Comparison of ENCODE assay signal across 10 cellular contexts in genomic region chr7:121873795-121874194, GRCh38. TPM values are rescaled to one million over a fixed set of nuclear protein-coding genes. Genes with fewer than 3 reads are reported as not detected.
DNase-seq lines count a peak whose midpoint lies in the region; ATAC-seq and TF ChIP-seq lines count a peak whose summit lies in the region.
"Had no signal": no experiment of that assay in that cellular context is flagged by ENCODE, and none has a peak within 500 bp of the region (broad histone marks: within the 10 kb centered on the region; RNA-seq: fewer than 3 reads in every experiment).

No MANE protein-coding gene starts in this region.

- POLR2A ChIA-PET in activated naive CD8-positive, alpha-beta T cell treated with anti-CD3 and anti-CD28 coated beads, Interleukin-2, amount 10 ng/mL, durations not matched to agents 7 days and 5 days (lab: Charles Lee): no interaction called here
- POLR2A ChIA-PET in GM10248 (lab: Yijun Ruan, JAX): no interaction called here

- peak overlapping the region; percentile 57 for H3K4me3 ChIP-seq in choroid plexus epithelial cell (ENCODE audit: low read depth, low read length)
- H3K4me3 ChIP-seq in upper lobe of right lung: peak overlapping the region; percentile 53

- H3K27ac Mint-ChIP-seq in activated naive CD8-positive, alpha-beta T cell treated with anti-CD3 and anti-CD28 coated beads, Interleukin-2, amount 10 ng/mL, durations not matched to agents 7 days and 5 days: no peak overlapping the region
- H3K27ac Mint-ChIP-seq in activated naive CD8-positive, alpha-beta T cell treated with anti-CD3 and anti-CD28 coated beads for 36 hours: no peak overlapping the region
- H3K27ac Mint-ChIP-seq in memory B cell: no peak overlapping the region

- intact Hi-C loops in upper lobe of right lung (cut with DNase I): no loop called here

- no peaks in the 10 kb centered on the region for H3K4me1 ChIP-seq in upper lobe of right lung

- H3K27me3 ChIP-seq in upper lobe of right lung: peaks cover 30% of the 10 kb centered on the region

- H3K36me3 ChIP-seq in upper lobe of right lung: no peaks in the 10 kb centered on the region

- no peaks in the 10 kb centered on the region for H3K36me3 Mint-ChIP-seq in activated naive CD8-positive, alpha-beta T cell treated with anti-CD3 and anti-CD28 coated beads, Interleukin-2, amount 10 ng/mL, durations not matched to agents 7 days and 5 days
- peaks cover 2% of the 10 kb centered on the region for H3K36me3 Mint-ChIP-seq in activated naive CD8-positive, alpha-beta T cell treated with anti-CD3 and anti-CD28 coated beads for 36 hours
- no peaks in the 10 kb centered on the region for H3K36me3 Mint-ChIP-seq in memory B cell

- no peaks in the 10 kb centered on the region for H3K9me3 ChIP-seq in upper lobe of right lung

- peak overlapping the region; percentile 19 for H3K4me3 Mint-ChIP-seq in activated naive CD8-positive, alpha-beta T cell treated with anti-CD3 and anti-CD28 coated beads, Interleukin-2, amount 10 ng/mL, durations not matched to agents 7 days and 5 days
- no peak overlapping the region for H3K4me3 Mint-ChIP-seq in activated naive CD8-positive, alpha-beta T cell treated with anti-CD3 and anti-CD28 coated beads for 36 hours
- peak overlapping the region; percentile 11 for H3K4me3 Mint-ChIP-seq in memory B cell

- TF ChIP-seq CTCF in choroid plexus epithelial cell (conservative IDR thresholded peaks at IDR 0.05; ENCODE audit: low read depth, low read length): no peak
- no peak for TF ChIP-seq CTCF in upper lobe of right lung (IDR thresholded peaks at IDR 0.05)
- no peak for TF ChIP-seq CTCF in GM10248 (IDR thresholded peaks at IDR 0.05; ENCODE audit: control extremely low read depth, extremely low read depth, low read depth, missing control alignments)

- H3K4me1 Mint-ChIP-seq in activated naive CD8-positive, alpha-beta T cell treated with anti-CD3 and anti-CD28 coated beads, Interleukin-2, amount 10 ng/mL, durations not matched to agents 7 days and 5 days: peaks cover 6% of the 10 kb centered on the region
- H3K4me1 Mint-ChIP-seq in activated naive CD8-positive, alpha-beta T cell treated with anti-CD3 and anti-CD28 coated beads for 36 hours: peaks cover 3% of the 10 kb centered on the region
- H3K4me1 Mint-ChIP-seq in memory B cell: peaks cover 7% of the 10 kb centered on the region

- CTCF ChIA-PET in GM10248 (lab: Yijun Ruan, JAX): no interaction called here

- ATAC-seq in activated naive CD8-positive, alpha-beta T cell treated with anti-CD3 and anti-CD28 coated beads, Interleukin-2, amount 10 ng/mL, durations not matched to agents 7 days and 5 days (ENCODE audit: low read depth): no peak
- ATAC-seq in memory B cell (ENCODE audit: low read depth): no peak
- peak; percentile 10 for ATAC-seq in upper lobe of right lung
- ATAC-seq in GM19463 (IDR thresholded peaks at IDR 0.05; ENCODE audit: unreplicated experiment): no peak
- ATAC-seq in HG03280 (IDR thresholded peaks at IDR 0.05; ENCODE audit: unreplicated experiment): no peak

- no peak for DNase-seq in activated naive CD8-positive, alpha-beta T cell treated with anti-CD3 and anti-CD28 coated beads, Interleukin-2, amount 10 ng/mL, durations not matched to agents 7 days and 5 days
- no peak for DNase-seq in activated naive CD8-positive, alpha-beta T cell treated with anti-CD3 and anti-CD28 coated beads for 36 hours
- DNase-seq in choroid plexus epithelial cell (ENCODE audit: low read depth) (peak; percentile 10), memory B cell (ENCODE audit: low spot score in 2 of 2) (no peak), upper lobe of right lung (no peak), GM10248 (ENCODE audit: extremely low spot score) (no peak)
- DNase-seq: activated CD4-positive, alpha-beta T cell treated with anti-CD3 and anti-CD28 coated beads, Interleukin-2, amount 50 U/mL, for 1 hour had no signal

- peaks cover 35% of the 10 kb centered on the region for H3K27me3 Mint-ChIP-seq in activated naive CD8-positive, alpha-beta T cell treated with anti-CD3 and anti-CD28 coated beads, Interleukin-2, amount 10 ng/mL, durations not matched to agents 7 days and 5 days
- peaks cover 52% of the 10 kb centered on the region for H3K27me3 Mint-ChIP-seq in activated naive CD8-positive, alpha-beta T cell treated with anti-CD3 and anti-CD28 coated beads for 36 hours
- peaks cover 15% of the 10 kb centered on the region for H3K27me3 Mint-ChIP-seq in memory B cell

- no peaks in the 10 kb centered on the region for H3K9me3 Mint-ChIP-seq in activated naive CD8-positive, alpha-beta T cell treated with anti-CD3 and anti-CD28 coated beads, Interleukin-2, amount 10 ng/mL, durations not matched to agents 7 days and 5 days
- H3K9me3 Mint-ChIP-seq in activated naive CD8-positive, alpha-beta T cell treated with anti-CD3 and anti-CD28 coated beads for 36 hours: no peaks in the 10 kb centered on the region
- peaks cover 2% of the 10 kb centered on the region for H3K9me3 Mint-ChIP-seq in memory B cell

- no peak overlapping the region for H3K27ac ChIP-seq in upper lobe of right lung

RNA-seq across cellular contexts. Expression of gene PTPRZ1, which starts 0.8 kb away (rescaled TPM):
- not detected for total RNA-seq in activated naive CD8-positive, alpha-beta T cell treated with anti-CD3 and anti-CD28 coated beads, Interleukin-2, amount 10 ng/mL, durations not matched to agents 7 days and 5 days
- not detected for total RNA-seq in activated naive CD8-positive, alpha-beta T cell treated with anti-CD3 and anti-CD28 coated beads for 36 hours
- total RNA-seq in upper lobe of right lung: 3.6 TPM
- total RNA-seq: LHCN-M2 had no signal
